23 cellular contexts compared by ENCODE assay signal in genomic region chr14:79417961-79418360, GRCh38.
"Had no signal": no experiment of that assay in that cellular context is flagged by ENCODE, and none has a peak within 500 bp of the region (broad histone marks: within the 10 kb centered on the region; RNA-seq: fewer than 3 reads in every experiment).

No MANE protein-coding gene starts in this region.

- H3K27ac ChIP-seq: body of pancreas, gastroesophageal sphincter, spleen, thoracic aorta, upper lobe of left lung had no signal

- H3K27me3 Mint-ChIP-seq: activated naive CD8-positive, alpha-beta T cell treated with anti-CD3 and anti-CD28 coated beads, Interleukin-2, amount 10 ng/mL, durations not matched to agents 7 days and 5 days; activated T-cell treated with anti-CD3 and anti-CD28 coated beads, Interleukin-2, amount 50 U/mL, for 24 hours; activated T-helper 17 cell treated with anti-CD3 and anti-CD28 coated beads, Interleukin-2, amount 50 U/mL, for 72 hours; progenitor cell of endocrine pancreas had no signal

- H3K4me3 ChIP-seq: body of pancreas, gastroesophageal sphincter, spleen, thoracic aorta, upper lobe of left lung had no signal

- DNase-seq: activated CD8-positive, alpha-beta memory T cell treated with anti-CD3 and anti-CD28 coated beads for 24 hours; activated CD8-positive, alpha-beta memory T cell treated with anti-CD3 and anti-CD28 coated beads, Interleukin-2, amount 50 U/mL, for 4 hours; activated naive CD8-positive, alpha-beta T cell treated with anti-CD3 and anti-CD28 coated beads, Interleukin-2, amount 10 ng/mL, durations not matched to agents 7 days and 5 days; activated T-cell treated with anti-CD3 and anti-CD28 coated beads, Interleukin-2, amount 50 U/mL, for 24 hours; body of pancreas; effector memory CD4-positive, alpha-beta T cell; head of caudate nucleus; hypothalamus; left ventricle myocardium superior; mammary epithelial cell; midbrain; natural killer cell; spleen; stimulated activated CD4-positive, alpha-beta T cell treated with anti-CD3 and anti-CD28 coated beads, Interleukin-4, amount 100 ng/mL, for 1 hour; stimulated activated naive CD4-positive, alpha-beta T cell; T1000; upper lobe of left lung had no signal

- H3K4me1 ChIP-seq: spleen had no signal

- H3K4me3 Mint-ChIP-seq: activated naive CD8-positive, alpha-beta T cell treated with anti-CD3 and anti-CD28 coated beads, Interleukin-2, amount 10 ng/mL, durations not matched to agents 7 days and 5 days; activated T-cell treated with anti-CD3 and anti-CD28 coated beads, Interleukin-2, amount 50 U/mL, for 24 hours; activated T-helper 17 cell treated with anti-CD3 and anti-CD28 coated beads, Interleukin-2, amount 50 U/mL, for 72 hours; natural killer cell; T-helper 1 cell treated with Interleukin-12 subunit alpha and Interleukin-12 subunit beta and Interleukin-4 antibody, amounts not matched to agents 30 μg/mL and 1 μg/mL, for 36 hours; WTC11 had no signal

- H3K9me3 ChIP-seq: body of pancreas, gastroesophageal sphincter, spleen, thoracic aorta, upper lobe of left lung had no signal

- H3K27me3 ChIP-seq: body of pancreas, gastroesophageal sphincter, spleen, upper lobe of left lung had no signal

- H3K27ac Mint-ChIP-seq: activated naive CD8-positive, alpha-beta T cell treated with anti-CD3 and anti-CD28 coated beads, Interleukin-2, amount 10 ng/mL, durations not matched to agents 7 days and 5 days; activated T-cell treated with anti-CD3 and anti-CD28 coated beads, Interleukin-2, amount 50 U/mL, for 24 hours; activated T-helper 17 cell treated with anti-CD3 and anti-CD28 coated beads, Interleukin-2, amount 50 U/mL, for 72 hours; natural killer cell; T-helper 1 cell treated with Interleukin-12 subunit alpha and Interleukin-12 subunit beta and Interleukin-4 antibody, amounts not matched to agents 30 μg/mL and 1 μg/mL, for 36 hours; WTC11 had no signal

- H3K36me3 ChIP-seq: gastroesophageal sphincter, spleen, thoracic aorta, upper lobe of left lung had no signal

- H3K4me1 Mint-ChIP-seq: activated naive CD8-positive, alpha-beta T cell treated with anti-CD3 and anti-CD28 coated beads, Interleukin-2, amount 10 ng/mL, durations not matched to agents 7 days and 5 days; activated T-helper 17 cell treated with anti-CD3 and anti-CD28 coated beads, Interleukin-2, amount 50 U/mL, for 72 hours; natural killer cell had no signal

- H3K9me3 Mint-ChIP-seq: activated naive CD8-positive, alpha-beta T cell treated with anti-CD3 and anti-CD28 coated beads, Interleukin-2, amount 10 ng/mL, durations not matched to agents 7 days and 5 days; activated T-helper 17 cell treated with anti-CD3 and anti-CD28 coated beads, Interleukin-2, amount 50 U/mL, for 72 hours; T-helper 1 cell treated with Interleukin-12 subunit alpha and Interleukin-12 subunit beta and Interleukin-4 antibody, amounts not matched to agents 30 μg/mL and 1 μg/mL, for 36 hours had no signal

- H3K36me3 Mint-ChIP-seq: activated naive CD8-positive, alpha-beta T cell treated with anti-CD3 and anti-CD28 coated beads, Interleukin-2, amount 10 ng/mL, durations not matched to agents 7 days and 5 days; natural killer cell had no signal
